In genomic region chr7:26681819-26682418, GRCh38 we compare ENCODE assay signal across 8 cellular contexts.
DNase-seq lines count a peak whose midpoint lies in the region; ATAC-seq, FAIRE-seq and TF ChIP-seq lines count a peak whose summit lies in the region.

No MANE protein-coding gene starts in this region.

- no peaks in the 10 kb centered on the region for H4K20me1 ChIP-seq in K562 (replicated peaks; ENCODE audit: control insufficient read depth, insufficient read depth, low read length)

- H3K4me2 ChIP-seq in K562 (ENCODE audit: insufficient read depth, low read length) = no peak overlapping the region

- peak; percentile 13 for DNase-seq in SKM-1 treated with dmso at 0.1 percent for 144 hours (lab: John Stamatoyannopoulos, UW; ENCODE audit: unreplicated experiment)
- no peak for DNase-seq in SKM-1 (lab: John Stamatoyannopoulos, UW; ENCODE audit: unreplicated experiment)
- peak; percentile 57 for DNase-seq in NB4 (ENCODE audit: low read depth)
- peak; percentile 13 to 22 (median 16) for DNase-seq in K562 (ENCODE audit: extremely low read depth in 1 of 4, low spot score in 3 of 4)
- peak; percentile 26 for DNase-seq in medulla oblongata (ENCODE audit: extremely low spot score)
- no peak for DNase-seq in activated CD8-positive, alpha-beta memory T cell treated with anti-CD3 and anti-CD28 coated beads, Interleukin-2, amount 50 U/mL, for 48 hours
- DNase-seq in stimulated activated naive CD8-positive, alpha-beta T cell treated with anti-CD3 and anti-CD28 coated beads, Interleukin-15, Interleukin-2, amounts not matched to agents 100 U/mL and 50 U/mL, for 24 hours = no peak
- no peak for DNase-seq in HEK293T (ENCODE audit: extremely low spot score)

- peak; percentile 58 for ATAC-seq in K562
- no peak for ATAC-seq in stimulated activated naive CD8-positive, alpha-beta T cell treated with anti-CD3 and anti-CD28 coated beads, Interleukin-15, Interleukin-2, amounts not matched to agents 100 U/mL and 50 U/mL, for 24 hours

- peak; percentile 72 for FAIRE-seq in K562 (lab: Jason Lieb, UNC)

- H3K4me3 ChIP-seq in NB4 (ENCODE audit: low read depth, low read length) (no peak overlapping the region), K562 (no peak overlapping the region)

- CTCF ChIA-PET in K562 (lab: Yijun Ruan, JAX; ENCODE audit: low intra/inter-chr PET ratio) = interaction anchor here (0.6 to 1.6 kb wide), 5 partner anchors 16 to 1240 kb away, joined by 3 to 9 read pairs (median 3); no protein-coding TSS in a partner anchor
- CTCF ChIA-PET in HEK293T (lab: Yijun Ruan, JAX) = interaction anchor here (0.6 to 1.4 kb wide), 8 partner anchors 10 to 479 kb away, joined by 3 to 9 read pairs (median 4); partner anchors contain the start of gene HOXA5

- H3K9me1 ChIP-seq in K562 (ENCODE audit: control insufficient read depth, insufficient read depth, low read length) = no peaks in the 10 kb centered on the region

- POLR2A ChIA-PET in K562 (lab: Yijun Ruan, JAX) = interaction anchor here (0.6 to 1.3 kb wide), 2 partner anchors 10 to 728 kb away, joined by 3 read pairs; no protein-coding TSS in a partner anchor
- POLR2A ChIA-PET in HEK293T (lab: Yijun Ruan, JAX) = no interaction called here

- no peaks in the 10 kb centered on the region for H3K9me3 ChIP-seq in K562 (replicated peaks; ENCODE audit: control insufficient read depth, insufficient read depth, low read depth, low read length)

- H2AFZ ChIP-seq in K562 (ENCODE audit: low read depth, low read length) = no peak overlapping the region

- intact Hi-C loops in K562 (cut with micrococcal nuclease) = loop anchor here (2.0 kb wide), 1 partner anchor 479 kb away; no protein-coding TSS in a partner anchor

- H3K27me3 ChIP-seq in K562 (ENCODE audit: control insufficient read depth in 2 of 2, insufficient read depth in 2 of 2, low read length in 2 of 2) = no peaks in the 10 kb centered on the region

- WGBS in K562 (ENCODE audit: insufficient coverage, low coverage, missing lambda C conversion rate) = 2% methylated on average over 3 of the region's 3 CpGs

- TF ChIP-seq RAD21 in K562 (CRISPR knock-in tag; conservative IDR thresholded peaks at IDR 0.05 in 1 of 2, IDR thresholded peaks at IDR 0.05 in 1 of 2) = peak; percentile 41 to 45

- no peaks in the 10 kb centered on the region; a peak in 1 of 5 replicates for H3K4me1 ChIP-seq in K562 (replicated peaks in 1 of 2; ENCODE audit: control insufficient read depth in 2 of 2, insufficient read depth in 2 of 2, low read length in 2 of 2)

- in situ Hi-C loops in K562 (cut with MboI) = no loop called here

- no peak overlapping the region for H3K27ac ChIP-seq in K562 (ENCODE audit: extremely low read depth, low read depth, low read length)

- no TSS peak for BruUV-seq in K562 (replicated peaks; lab: Mats Ljungman, UMichigan)

- TF ChIP-seq EP300 in K562 (IDR thresholded peaks at IDR 0.05; ENCODE audit: low read length) = no peak

- TF ChIP-seq CTCF in NB4 (IDR thresholded peaks at IDR 0.05; ENCODE audit: low read depth, low read length) (peak; percentile 77), K562 (IDR thresholded peaks at IDR 0.05 in 2 of 3, conservative IDR thresholded peaks at IDR 0.05 in 1 of 3; ENCODE audit: insufficient read depth in 2 of 3, low read depth in 1 of 3, low read length in 3 of 3) (peak; percentile 38 to 66 (median 48); a peak in 5 of 6 replicates)

- no peaks in the 10 kb centered on the region for H3K79me2 ChIP-seq in K562 (ENCODE audit: control insufficient read depth, insufficient read depth, low read length)

- no peak for TF ChIP-seq POLR2A in NB4 (IDR thresholded peaks at IDR 0.05; ENCODE audit: extremely low read depth, insufficient read length)
- TF ChIP-seq POLR2A in K562 (conservative IDR thresholded peaks at IDR 0.05) = no peak

- H3K36me3 ChIP-seq in K562 (ENCODE audit: control insufficient read depth, insufficient read depth, low read length) = no peaks in the 10 kb centered on the region

- no peak overlapping the region for H3K9ac ChIP-seq in K562 (ENCODE audit: insufficient read depth in 1 of 2, low read depth in 2 of 2, low read length in 2 of 2)

TF ChIP-seq in K562, 482 proteins besides CTCF, POLR2A, EP300 and RAD21 (continues in another document):
- TF ChIP-seq IFI16 (CRISPR knock-in tag; IDR thresholded peaks at IDR 0.05) (no peak), ZC3H8 (IDR thresholded peaks at IDR 0.05) (no peak), RBM14 (IDR thresholded peaks at IDR 0.05; ENCODE audit: borderline replicate concordance, insufficient read depth, low read depth, low read length) (no peak), ARID3A (IDR thresholded peaks at IDR 0.05; ENCODE audit: borderline replicate concordance, low read depth, low read length) (no peak), CREB5 (CRISPR knock-in tag; IDR thresholded peaks at IDR 0.05) (no peak), NCOA4 (IDR thresholded peaks at IDR 0.05; ENCODE audit: partially characterized antibody) (no peak), THRAP3 (IDR thresholded peaks at IDR 0.05; ENCODE audit: borderline replicate concordance) (no peak), SREBF2 (CRISPR knock-in tag; IDR thresholded peaks at IDR 0.05) (no peak), SMC3 (conservative IDR thresholded peaks at IDR 0.05; ENCODE audit: insufficient read depth, low read depth, low read length) (0 out of 2 replicates have a peak, but pooled peaks have one; percentile 26), KLF16 (IDR thresholded peaks at IDR 0.05) (peak; percentile 15; the same call in 1 of the 2 replicates), MCM3 (IDR thresholded peaks at IDR 0.05) (no peak)

TF ChIP-seq in HEK293T, 16 proteins besides CTCF, POLR2A, EP300 and RAD21:
- TF ChIP-seq SP1 (IDR thresholded peaks at IDR 0.05) (no peak), NFRKB (IDR thresholded peaks at IDR 0.05) (no peak), ZNF384 (IDR thresholded peaks at IDR 0.05) (no peak), TARDBP (IDR thresholded peaks at IDR 0.05) (no peak), CTBP1 (IDR thresholded peaks at IDR 0.05; ENCODE audit: borderline replicate concordance) (no peak)

Comparison
In these comparisons a context has a peak if more than half of its experiments do, and no peak if none do; other contexts are left out.
1. DNase-seq: peak in SKM-1 treated with dmso at 0.1 percent for 144 hours (single experiment), NB4 (single experiment), K562 (4 of 4) and medulla oblongata (single experiment); none in SKM-1 (single experiment), activated CD8-positive, alpha-beta memory T cell treated with anti-CD3 and anti-CD28 coated beads, Interleukin-2, amount 50 U/mL, for 48 hours (single experiment), stimulated activated naive CD8-positive, alpha-beta T cell treated with anti-CD3 and anti-CD28 coated beads, Interleukin-15, Interleukin-2, amounts not matched to agents 100 U/mL and 50 U/mL, for 24 hours (single experiment) and HEK293T (single experiment).